ENCODE assay signal across 9 cellular contexts in the genomic region with DNA sequence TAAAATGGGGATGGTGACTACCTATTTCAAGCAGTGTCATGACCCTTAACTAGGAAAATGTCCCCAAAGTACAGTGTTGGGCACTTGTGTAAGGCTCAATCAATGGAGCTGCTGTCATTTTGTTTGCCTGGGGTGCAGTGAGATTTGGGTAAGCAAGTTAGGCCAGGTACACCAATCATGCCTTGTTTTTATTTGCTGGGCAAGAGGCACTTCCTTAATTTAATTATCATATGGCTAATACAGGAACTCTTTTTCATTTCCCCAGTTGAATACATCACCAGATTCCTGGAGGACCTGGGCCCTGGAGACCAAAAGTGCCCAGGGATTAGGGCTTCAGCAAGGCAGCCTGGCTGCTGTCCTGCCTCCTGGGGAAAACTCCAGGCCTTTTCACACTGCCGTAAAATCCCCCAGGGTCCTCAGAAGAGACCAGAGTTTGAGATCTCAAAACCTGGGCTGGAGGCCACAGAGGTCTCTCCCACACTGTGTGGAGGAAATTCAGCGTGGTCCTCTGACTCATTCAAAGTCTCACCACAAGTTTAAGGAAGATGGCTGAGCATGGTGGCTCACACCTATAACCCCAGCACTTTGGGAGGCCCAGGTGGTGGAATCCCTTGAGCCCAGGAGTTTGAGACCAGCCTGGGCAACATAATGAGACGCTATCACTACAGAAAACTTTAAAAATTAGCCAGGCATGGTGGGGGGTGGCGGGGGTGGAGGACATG.
A peak's percentile ranks its signal among the peaks of the same experiment; 100 is the strongest.
DNase-seq lines count a peak whose midpoint lies in the region; ATAC-seq and TF ChIP-seq lines count a peak whose summit lies in the region.
"Had no signal": no experiment of that assay in that cellular context is flagged by ENCODE, and none has a peak within 500 bp of the region (broad histone marks: within the 10 kb centered on the region; RNA-seq: fewer than 3 reads in every experiment).

No MANE protein-coding gene starts in this region.

- DNase-seq in activated T-cell treated with anti-CD3 and anti-CD28 coated beads, Interleukin-2, amount 50 U/mL, for 48 hours = peak; percentile 63 to 64
- DNase-seq in stimulated activated CD4-positive, alpha-beta T cell treated with anti-CD3 and anti-CD28 coated beads, Interleukin-1b, Interleukin-23, amount 100 ng/mL, for 48 hours = peak; percentile 65
- DNase-seq in NCI-H526 treated with DMSO at 0.1 percent for 48 hours (lab: John Stamatoyannopoulos, UW) (no peak), GOT3 (lab: John Stamatoyannopoulos, UW) (no peak), GM13976 (ENCODE audit: low spot score) (no peak)
- DNase-seq: left ventricle myocardium superior had no signal

- in situ Hi-C loops in GM13976 (cut with MboI; ENCODE audit: low sequenced_read_pairs, unreplicated experiment) = no loop called here

- TF ChIP-seq CTCF in GM13976 (IDR thresholded peaks at IDR 0.05; ENCODE audit: borderline replicate concordance, control extremely low read depth, extremely low read depth, insufficient read depth, missing control alignments) = no peak

- ATAC-seq in GM18520 (IDR thresholded peaks at IDR 0.05; ENCODE audit: unreplicated experiment) = peak; percentile 45
- peak; percentile 42 for ATAC-seq in HG03520 (IDR thresholded peaks at IDR 0.05; ENCODE audit: unreplicated experiment)
- ATAC-seq in HG02981 (IDR thresholded peaks at IDR 0.05; ENCODE audit: unreplicated experiment) = no peak
- ATAC-seq: left ventricle myocardium superior had no signal

Comparison
In these comparisons a context has a peak if more than half of its experiments do, and no peak if none do; other contexts are left out.
1. DNase-seq: peak in activated T-cell treated with anti-CD3 and anti-CD28 coated beads, Interleukin-2, amount 50 U/mL, for 48 hours (2 of 2) and stimulated activated CD4-positive, alpha-beta T cell treated with anti-CD3 and anti-CD28 coated beads, Interleukin-1b, Interleukin-23, amount 100 ng/mL, for 48 hours (single experiment); none in NCI-H526 treated with DMSO at 0.1 percent for 48 hours (single experiment), GOT3 (single experiment) and GM13976 (single experiment).